In genomic region chr20:19451591-19452295, GRCh38 we compare ENCODE assay signal across 23 cellular contexts.
DNase-seq lines count a peak whose midpoint lies in the region; ATAC-seq and TF ChIP-seq lines count a peak whose summit lies in the region.
"Had no signal": no experiment of that assay in that cellular context is flagged by ENCODE, and none has a peak within 500 bp of the region (broad histone marks: within the 10 kb centered on the region; RNA-seq: fewer than 3 reads in every experiment).

No MANE protein-coding gene starts in this region.

- no peak overlapping the region for H3K27ac ChIP-seq in left lung
- H3K27ac ChIP-seq: breast epithelium, dorsolateral prefrontal cortex, esophagus muscularis mucosa, heart left ventricle, right atrium auricular region had no signal

- peaks cover 4% of the 10 kb centered on the region for H3K27me3 Mint-ChIP-seq in activated naive CD8-positive, alpha-beta T cell treated with anti-CD3 and anti-CD28 coated beads, Interleukin-2, amount 10 ng/mL, durations not matched to agents 7 days and 5 days
- no peaks in the 10 kb centered on the region for H3K27me3 Mint-ChIP-seq in activated naive CD8-positive, alpha-beta T cell treated with anti-CD3 and anti-CD28 coated beads, Interleukin-2, amount 50 U/mL, for 24 hours
- H3K27me3 Mint-ChIP-seq: activated CD4-positive, alpha-beta T cell treated with anti-CD3 and anti-CD28 coated beads, Interleukin-2, amount 10 ng/mL, durations not matched to agents 24 days and 14 days; activated naive CD4-positive, alpha-beta T cell treated with anti-CD3 and anti-CD28 coated beads, Interleukin-2, amount 10 ng/mL, durations not matched to agents 7 days and 5 days had no signal

- H3K36me3 Mint-ChIP-seq in activated naive CD8-positive, alpha-beta T cell treated with anti-CD3 and anti-CD28 coated beads, Interleukin-2, amount 10 ng/mL, durations not matched to agents 7 days and 5 days, result peaks cover 8% of the 10 kb centered on the region
- H3K36me3 Mint-ChIP-seq in activated naive CD8-positive, alpha-beta T cell treated with anti-CD3 and anti-CD28 coated beads, Interleukin-2, amount 50 U/mL, for 24 hours (ENCODE audit: low read depth), result no peaks in the 10 kb centered on the region
- no peaks in the 10 kb centered on the region for H3K36me3 Mint-ChIP-seq in stimulated activated effector memory CD8-positive, alpha-beta T cell treated with anti-CD3 and anti-CD28 coated beads, Interleukin-12 subunit alpha, Interleukin-12 subunit beta, amount 100 ng/mL, for 72 hours
- H3K36me3 Mint-ChIP-seq: activated naive CD4-positive, alpha-beta T cell treated with anti-CD3 and anti-CD28 coated beads, Interleukin-2, amount 10 ng/mL, durations not matched to agents 7 days and 5 days had no signal

- H3K4me3 Mint-ChIP-seq in activated naive CD8-positive, alpha-beta T cell treated with anti-CD3 and anti-CD28 coated beads, Interleukin-2, amount 10 ng/mL, durations not matched to agents 7 days and 5 days, result peak overlapping the region; percentile 68
- no peak overlapping the region for H3K4me3 Mint-ChIP-seq in activated naive CD8-positive, alpha-beta T cell treated with anti-CD3 and anti-CD28 coated beads, Interleukin-2, amount 50 U/mL, for 24 hours
- H3K4me3 Mint-ChIP-seq in stimulated activated effector memory CD8-positive, alpha-beta T cell treated with anti-CD3 and anti-CD28 coated beads, Interleukin-12 subunit alpha, Interleukin-12 subunit beta, amount 100 ng/mL, for 72 hours, result peak overlapping the region; percentile 2
- H3K4me3 Mint-ChIP-seq: activated CD4-positive, alpha-beta T cell treated with anti-CD3 and anti-CD28 coated beads, Interleukin-2, amount 10 ng/mL, durations not matched to agents 24 days and 14 days; activated naive CD4-positive, alpha-beta T cell treated with anti-CD3 and anti-CD28 coated beads, Interleukin-2, amount 10 ng/mL, durations not matched to agents 7 days and 5 days had no signal

- intact Hi-C loops in left lung (cut with DNase I), result no loop called here

- POLR2A ChIA-PET in activated naive CD8-positive, alpha-beta T cell treated with anti-CD3 and anti-CD28 coated beads, Interleukin-2, amount 10 ng/mL, durations not matched to agents 7 days and 5 days (lab: Charles Lee), result interaction anchor here (0.6 to 1.1 kb wide), 3 partner anchors 10 to 866 kb away, joined by 3 to 4 read pairs (median 3); no protein-coding TSS in a partner anchor

- no peak overlapping the region for H3K4me3 ChIP-seq in left lung
- H3K4me3 ChIP-seq: breast epithelium, dorsolateral prefrontal cortex, esophagus muscularis mucosa, heart left ventricle, right atrium auricular region had no signal

- H3K27me3 ChIP-seq in left lung, result no peaks in the 10 kb centered on the region
- H3K27me3 ChIP-seq: breast epithelium, esophagus muscularis mucosa, heart left ventricle, right atrium auricular region had no signal

- no peaks in the 10 kb centered on the region for H3K36me3 ChIP-seq in left lung
- H3K36me3 ChIP-seq: breast epithelium, esophagus muscularis mucosa, heart left ventricle, right atrium auricular region had no signal

- peak; percentile 79 for ATAC-seq in activated naive CD8-positive, alpha-beta T cell treated with anti-CD3 and anti-CD28 coated beads, Interleukin-2, amount 10 ng/mL, durations not matched to agents 7 days and 5 days (ENCODE audit: low read depth)
- ATAC-seq in activated naive CD8-positive, alpha-beta T cell treated with anti-CD3 and anti-CD28 coated beads, Interleukin-2, amount 50 U/mL, for 24 hours, result no peak
- ATAC-seq in left lung (peak; percentile 25), GM19023 (IDR thresholded peaks at IDR 0.05; ENCODE audit: unreplicated experiment) (no peak)
- ATAC-seq in stimulated activated effector memory CD8-positive, alpha-beta T cell treated with anti-CD3 and anti-CD28 coated beads, Interleukin-12 subunit alpha, Interleukin-12 subunit beta, amount 100 ng/mL, for 72 hours, result no peak
- ATAC-seq: heart left ventricle had no signal

- peak overlapping the region; percentile 83 for H3K27ac Mint-ChIP-seq in activated naive CD8-positive, alpha-beta T cell treated with anti-CD3 and anti-CD28 coated beads, Interleukin-2, amount 10 ng/mL, durations not matched to agents 7 days and 5 days
- H3K27ac Mint-ChIP-seq in activated naive CD8-positive, alpha-beta T cell treated with anti-CD3 and anti-CD28 coated beads, Interleukin-2, amount 50 U/mL, for 24 hours, result no peak overlapping the region
- H3K27ac Mint-ChIP-seq in stimulated activated effector memory CD8-positive, alpha-beta T cell treated with anti-CD3 and anti-CD28 coated beads, Interleukin-12 subunit alpha, Interleukin-12 subunit beta, amount 100 ng/mL, for 72 hours, result no peak overlapping the region
- H3K27ac Mint-ChIP-seq: activated CD4-positive, alpha-beta T cell treated with anti-CD3 and anti-CD28 coated beads, Interleukin-2, amount 10 ng/mL, durations not matched to agents 24 days and 14 days; activated naive CD4-positive, alpha-beta T cell treated with anti-CD3 and anti-CD28 coated beads, Interleukin-2, amount 10 ng/mL, durations not matched to agents 7 days and 5 days had no signal

- peaks cover 40% of the 10 kb centered on the region for H3K4me1 Mint-ChIP-seq in activated naive CD8-positive, alpha-beta T cell treated with anti-CD3 and anti-CD28 coated beads, Interleukin-2, amount 10 ng/mL, durations not matched to agents 7 days and 5 days
- peaks cover 9% of the 10 kb centered on the region for H3K4me1 Mint-ChIP-seq in activated naive CD8-positive, alpha-beta T cell treated with anti-CD3 and anti-CD28 coated beads, Interleukin-2, amount 50 U/mL, for 24 hours
- peaks cover 16% of the 10 kb centered on the region for H3K4me1 Mint-ChIP-seq in stimulated activated effector memory CD8-positive, alpha-beta T cell treated with anti-CD3 and anti-CD28 coated beads, Interleukin-12 subunit alpha, Interleukin-12 subunit beta, amount 100 ng/mL, for 72 hours
- H3K4me1 Mint-ChIP-seq: activated CD4-positive, alpha-beta T cell treated with anti-CD3 and anti-CD28 coated beads, Interleukin-2, amount 10 ng/mL, durations not matched to agents 24 days and 14 days had no signal

- no peak for TF ChIP-seq CTCF in left lung (IDR thresholded peaks at IDR 0.05)

- no peaks in the 10 kb centered on the region for H3K9me3 ChIP-seq in left lung
- H3K9me3 ChIP-seq: breast epithelium, esophagus muscularis mucosa, heart left ventricle, right atrium auricular region had no signal

- H3K4me1 ChIP-seq in left lung, result no peaks in the 10 kb centered on the region
- H3K4me1 ChIP-seq: breast epithelium, right atrium auricular region had no signal

- H3K9me3 Mint-ChIP-seq in activated naive CD8-positive, alpha-beta T cell treated with anti-CD3 and anti-CD28 coated beads, Interleukin-2, amount 10 ng/mL, durations not matched to agents 7 days and 5 days, result peaks cover 5% of the 10 kb centered on the region
- no peaks in the 10 kb centered on the region for H3K9me3 Mint-ChIP-seq in activated naive CD8-positive, alpha-beta T cell treated with anti-CD3 and anti-CD28 coated beads, Interleukin-2, amount 50 U/mL, for 24 hours
- H3K9me3 Mint-ChIP-seq in stimulated activated effector memory CD8-positive, alpha-beta T cell treated with anti-CD3 and anti-CD28 coated beads, Interleukin-12 subunit alpha, Interleukin-12 subunit beta, amount 100 ng/mL, for 72 hours, result no peaks in the 10 kb centered on the region

- no peak for DNase-seq in activated naive CD8-positive, alpha-beta T cell treated with anti-CD3 and anti-CD28 coated beads, Interleukin-2, amount 10 ng/mL, durations not matched to agents 7 days and 5 days
- no peak for DNase-seq in activated naive CD8-positive, alpha-beta T cell treated with anti-CD3 and anti-CD28 coated beads, Interleukin-2, amount 50 U/mL, for 24 hours
- DNase-seq in OCI-M1 (lab: John Stamatoyannopoulos, UW) (peak; percentile 97), left lung (no peak), NCI-H446 treated with DMSO at 0.1 percent for 48 hours (lab: John Stamatoyannopoulos, UW) (no peak)
- no peak for DNase-seq in stimulated activated effector memory CD8-positive, alpha-beta T cell treated with anti-CD3 and anti-CD28 coated beads, Interleukin-12 subunit alpha, Interleukin-12 subunit beta, amount 100 ng/mL, for 72 hours (ENCODE audit: low spot score in 2 of 2)
- DNase-seq in stimulated activated naive CD4-positive, alpha-beta T cell (lab: John Stamatoyannopoulos, UW), result no peak
- DNase-seq: activated CD4-positive, alpha-beta T cell treated with anti-CD3 and anti-CD28 coated beads, Interleukin-2, amount 10 ng/mL, durations not matched to agents 24 days and 14 days; activated naive CD4-positive, alpha-beta T cell treated with anti-CD3 and anti-CD28 coated beads, Interleukin-2, amount 10 ng/mL, durations not matched to agents 7 days and 5 days; activated T-cell treated with anti-CD3 and anti-CD28 coated beads, Interleukin-2, amount 50 U/mL, for 1 hour; dorsolateral prefrontal cortex; heart left ventricle; mesendoderm; NCI-H146; NCI-H226; SHP77 treated with DMSO at 0.1 percent for 48 hours; stimulated activated CD4-positive, alpha-beta T cell treated with anti-CD3 and anti-CD28 coated beads, Interleukin-1b, Interleukin-23, amount 100 ng/mL, for 48 hours; substantia nigra; T1000 had no signal

Comparison
In these comparisons a context has a peak if more than half of its experiments do, and no peak if none do; other contexts are left out.
1. ATAC-seq: peak in activated naive CD8-positive, alpha-beta T cell treated with anti-CD3 and anti-CD28 coated beads, Interleukin-2, amount 10 ng/mL, durations not matched to agents 7 days and 5 days (single experiment) and left lung (single experiment); none in activated naive CD8-positive, alpha-beta T cell treated with anti-CD3 and anti-CD28 coated beads, Interleukin-2, amount 50 U/mL, for 24 hours (single experiment), stimulated activated effector memory CD8-positive, alpha-beta T cell treated with anti-CD3 and anti-CD28 coated beads, Interleukin-12 subunit alpha, Interleukin-12 subunit beta, amount 100 ng/mL, for 72 hours (single experiment) and GM19023 (single experiment).